Comparison of ENCODE assay signal across 36 cellular contexts in genomic region chr5:41337724-41338123, GRCh38.
"Had no signal": no experiment of that assay in that cellular context is flagged by ENCODE, and none has a peak within 500 bp of the region (broad histone marks: within the 10 kb centered on the region; RNA-seq: fewer than 3 reads in every experiment).

No MANE protein-coding gene starts in this region.

- H3K27me3 ChIP-seq: ascending aorta, cardiac muscle cell had no signal

- H3K36me3 Mint-ChIP-seq: activated CD8-positive, alpha-beta memory T cell treated with anti-CD3 and anti-CD28 coated beads, Interleukin-2, amount 10 ng/mL, durations not matched to agents 7 days and 5 days; activated naive CD4-positive, alpha-beta T cell treated with anti-CD3 and anti-CD28 coated beads, Interleukin-2, amount 10 ng/mL, durations not matched to agents 7 days and 5 days; activated naive CD4-positive, alpha-beta T cell treated with anti-CD3 and anti-CD28 coated beads, Interleukin-2, amount 50 U/mL, for 24 hours; activated naive CD8-positive, alpha-beta T cell; activated naive CD8-positive, alpha-beta T cell treated with anti-CD3 and anti-CD28 coated beads, Interleukin-2, amount 10 ng/mL, durations not matched to agents 7 days and 5 days; brain; WTC11 had no signal

- H3K4me1 Mint-ChIP-seq: activated CD4-positive, alpha-beta memory T cell treated with anti-CD3 and anti-CD28 coated beads, Interleukin-2, amount 10 ng/mL, durations not matched to agents 7 days and 5 days; activated CD4-positive, alpha-beta T cell treated with anti-CD3 and anti-CD28 coated beads for 36 hours; activated CD4-positive, alpha-beta T cell treated with anti-CD3 and anti-CD28 coated beads, Interleukin-2, amount 10 ng/mL, durations not matched to agents 7 days and 5 days; activated CD8-positive, alpha-beta memory T cell treated with anti-CD3 and anti-CD28 coated beads, Interleukin-2, amount 10 ng/mL, durations not matched to agents 7 days and 5 days; activated naive CD4-positive, alpha-beta T cell treated with anti-CD3 and anti-CD28 coated beads, Interleukin-2, amount 10 ng/mL, durations not matched to agents 7 days and 5 days; activated naive CD4-positive, alpha-beta T cell treated with anti-CD3 and anti-CD28 coated beads, Interleukin-2, amount 50 U/mL, for 24 hours; activated naive CD8-positive, alpha-beta T cell treated with anti-CD3 and anti-CD28 coated beads, Interleukin-2, amount 10 ng/mL, durations not matched to agents 7 days and 5 days; activated naive CD8-positive, alpha-beta T cell treated with anti-CD3 and anti-CD28 coated beads, Interleukin-2, amount 50 U/mL, for 24 hours; central memory CD8-positive, alpha-beta T cell had no signal

- H3K4me3 ChIP-seq: ascending aorta, cardiac muscle cell had no signal

- H3K9me3 ChIP-seq: ascending aorta had no signal

- H3K36me3 ChIP-seq: ascending aorta, cardiac muscle cell, WERI-Rb-1 had no signal

- H3K27ac ChIP-seq: ascending aorta, cardiac muscle cell, WERI-Rb-1 had no signal

- ATAC-seq: activated CD4-positive, alpha-beta T cell treated with anti-CD3 and anti-CD28 coated beads for 36 hours; activated CD4-positive, CD25-positive, alpha-beta regulatory T cell treated with anti-CD3 and anti-CD28 coated beads, Interleukin-2, amount 50 U/mL, for 24 hours; activated CD8-positive, alpha-beta memory T cell treated with anti-CD3 and anti-CD28 coated beads, Interleukin-2, amount 10 ng/mL, durations not matched to agents 7 days and 5 days; activated CD8-positive, alpha-beta T cell treated with anti-CD3 and anti-CD28 coated beads, Interleukin-2, amount 10 ng/mL, durations not matched to agents 7 days and 5 days; activated naive CD8-positive, alpha-beta T cell treated with anti-CD3 and anti-CD28 coated beads, Interleukin-2, amount 50 U/mL, for 24 hours; WTC11 had no signal

- H3K9me3 Mint-ChIP-seq: activated CD4-positive, alpha-beta memory T cell treated with anti-CD3 and anti-CD28 coated beads, Interleukin-2, amount 10 ng/mL, durations not matched to agents 7 days and 5 days; activated CD4-positive, alpha-beta T cell treated with anti-CD3 and anti-CD28 coated beads, Interleukin-2, amount 10 ng/mL, durations not matched to agents 7 days and 5 days; activated naive CD4-positive, alpha-beta T cell treated with anti-CD3 and anti-CD28 coated beads, Interleukin-2, amount 10 ng/mL, durations not matched to agents 7 days and 5 days; activated naive CD8-positive, alpha-beta T cell treated with anti-CD3 and anti-CD28 coated beads, Interleukin-2, amount 10 ng/mL, durations not matched to agents 7 days and 5 days; activated naive CD8-positive, alpha-beta T cell treated with anti-CD3 and anti-CD28 coated beads, Interleukin-2, amount 50 U/mL, for 24 hours; activated T-helper 2 cell treated with anti-CD3 and anti-CD28 coated beads, Interferon-gamma antibody, Interleukin-2, Interleukin-4, amounts not matched to agents 10 μg/mL and 5 μg/mL and 100 μg/mL, durations not matched to agents 14 hours and 24 hours and 36 hours; central memory CD8-positive, alpha-beta T cell; T-helper 1 cell treated with Interleukin-12 subunit alpha and Interleukin-12 subunit beta and Interleukin-4 antibody, amounts not matched to agents 30 μg/mL and 1 μg/mL, for 36 hours; T-helper 2 cell treated with Interferon-gamma antibody and Interleukin-4, amounts not matched to agents 5 μg/mL and 100 μg/mL, for 36 hours; WTC11 had no signal

- H3K27ac Mint-ChIP-seq: activated CD4-positive, alpha-beta memory T cell treated with anti-CD3 and anti-CD28 coated beads, Interleukin-2, amount 10 ng/mL, durations not matched to agents 7 days and 5 days; activated CD4-positive, alpha-beta T cell treated with anti-CD3 and anti-CD28 coated beads for 36 hours; activated CD4-positive, alpha-beta T cell treated with anti-CD3 and anti-CD28 coated beads, Interleukin-2, amount 10 ng/mL, durations not matched to agents 7 days and 5 days; activated CD8-positive, alpha-beta memory T cell treated with anti-CD3 and anti-CD28 coated beads, Interleukin-2, amount 10 ng/mL, durations not matched to agents 7 days and 5 days; activated CD8-positive, alpha-beta T cell treated with anti-CD3 and anti-CD28 coated beads, Interleukin-2, amount 10 ng/mL, durations not matched to agents 7 days and 5 days; activated naive CD4-positive, alpha-beta T cell treated with anti-CD3 and anti-CD28 coated beads, Interleukin-2, amount 10 ng/mL, durations not matched to agents 7 days and 5 days; activated naive CD4-positive, alpha-beta T cell treated with anti-CD3 and anti-CD28 coated beads, Interleukin-2, amount 50 U/mL, for 24 hours; activated naive CD8-positive, alpha-beta T cell; activated naive CD8-positive, alpha-beta T cell treated with anti-CD3 and anti-CD28 coated beads, Interleukin-2, amount 10 ng/mL, durations not matched to agents 7 days and 5 days; activated naive CD8-positive, alpha-beta T cell treated with anti-CD3 and anti-CD28 coated beads, Interleukin-2, amount 50 U/mL, for 24 hours; activated T-cell treated with anti-CD3 and anti-CD28 coated beads, Interleukin-2, amount 50 U/mL, for 24 hours; activated T-helper 2 cell treated with anti-CD3 and anti-CD28 coated beads, Interferon-gamma antibody, Interleukin-2, Interleukin-4, amounts not matched to agents 10 μg/mL and 5 μg/mL and 100 μg/mL, durations not matched to agents 14 hours and 24 hours and 36 hours; brain; T-helper 1 cell treated with Interleukin-12 subunit alpha and Interleukin-12 subunit beta and Interleukin-4 antibody, amounts not matched to agents 30 μg/mL and 1 μg/mL, for 36 hours; T-helper 2 cell treated with Interferon-gamma antibody and Interleukin-4, amounts not matched to agents 5 μg/mL and 100 μg/mL, for 36 hours; WTC11 had no signal

- H3K27me3 Mint-ChIP-seq: activated CD4-positive, alpha-beta memory T cell treated with anti-CD3 and anti-CD28 coated beads, Interleukin-2, amount 10 ng/mL, durations not matched to agents 7 days and 5 days; activated CD4-positive, alpha-beta T cell treated with anti-CD3 and anti-CD28 coated beads for 36 hours; activated CD4-positive, alpha-beta T cell treated with anti-CD3 and anti-CD28 coated beads, Interleukin-2, amount 10 ng/mL, durations not matched to agents 7 days and 5 days; activated CD8-positive, alpha-beta memory T cell treated with anti-CD3 and anti-CD28 coated beads, Interleukin-2, amount 10 ng/mL, durations not matched to agents 7 days and 5 days; activated naive CD4-positive, alpha-beta T cell treated with anti-CD3 and anti-CD28 coated beads, Interleukin-2, amount 10 ng/mL, durations not matched to agents 7 days and 5 days; activated naive CD4-positive, alpha-beta T cell treated with anti-CD3 and anti-CD28 coated beads, Interleukin-2, amount 50 U/mL, for 24 hours; activated naive CD8-positive, alpha-beta T cell; activated naive CD8-positive, alpha-beta T cell treated with anti-CD3 and anti-CD28 coated beads, Interleukin-2, amount 10 ng/mL, durations not matched to agents 7 days and 5 days; activated naive CD8-positive, alpha-beta T cell treated with anti-CD3 and anti-CD28 coated beads, Interleukin-2, amount 50 U/mL, for 24 hours; activated T-cell treated with anti-CD3 and anti-CD28 coated beads, Interleukin-2, amount 50 U/mL, for 24 hours; brain; central memory CD8-positive, alpha-beta T cell had no signal

- DNase-seq: activated CD4-positive, alpha-beta memory T cell treated with anti-CD3 and anti-CD28 coated beads, Interleukin-2, amount 10 ng/mL, durations not matched to agents 7 days and 5 days; activated CD4-positive, alpha-beta T cell treated with anti-CD3 and anti-CD28 coated beads for 1 hour; activated CD4-positive, alpha-beta T cell treated with anti-CD3 and anti-CD28 coated beads for 36 hours; activated CD4-positive, alpha-beta T cell treated with anti-CD3 and anti-CD28 coated beads for 48 hours; activated CD4-positive, alpha-beta T cell treated with anti-CD3 and anti-CD28 coated beads, Interleukin-2, amount 10 ng/mL, durations not matched to agents 7 days and 5 days; activated CD4-positive, alpha-beta T cell treated with anti-CD3 and anti-CD28 coated beads, Interleukin-2, amount 50 U/mL, for 48 hours; activated CD4-positive, CD25-positive, alpha-beta regulatory T cell; activated CD8-positive, alpha-beta memory T cell treated with anti-CD3 and anti-CD28 coated beads for 24 hours; activated CD8-positive, alpha-beta memory T cell treated with anti-CD3 and anti-CD28 coated beads, Interleukin-2, amount 10 ng/mL, durations not matched to agents 7 days and 5 days; activated CD8-positive, alpha-beta memory T cell treated with anti-CD3 and anti-CD28 coated beads, Interleukin-2, amount 50 U/mL, for 48 hours; activated CD8-positive, alpha-beta T cell treated with anti-CD3 and anti-CD28 coated beads, Interleukin-2, amount 10 ng/mL, durations not matched to agents 7 days and 5 days; activated effector memory CD4-positive, alpha-beta T cell treated with Interleukin-2 at 50 U/mL for 16 hours; activated gamma-delta T cell; activated naive CD4-positive, alpha-beta T cell treated with anti-CD3 and anti-CD28 coated beads, Interleukin-2, amount 10 ng/mL, durations not matched to agents 7 days and 5 days; activated naive CD4-positive, alpha-beta T cell treated with Interleukin-2 at 50 U/mL for 16 hours; activated naive CD8-positive, alpha-beta T cell treated with anti-CD3 and anti-CD28 coated beads, Interleukin-2, amount 10 ng/mL, durations not matched to agents 7 days and 5 days; activated naive CD8-positive, alpha-beta T cell treated with anti-CD3 and anti-CD28 coated beads, Interleukin-2, amount 50 U/mL, for 24 hours; activated T-cell treated with anti-CD3 and anti-CD28 coated beads, Interleukin-2, amount 50 U/mL, for 24 hours; activated T-cell treated with anti-CD3 and anti-CD28 coated beads, Interleukin-2, amount 50 U/mL, for 48 hours; caudate nucleus; cerebellar nuclear complex; T-helper 1 cell; T-helper 2 cell; T-helper 9 cell; WERI-Rb-1 had no signal

- H3K4me3 Mint-ChIP-seq: activated CD4-positive, alpha-beta memory T cell treated with anti-CD3 and anti-CD28 coated beads, Interleukin-2, amount 10 ng/mL, durations not matched to agents 7 days and 5 days; activated CD4-positive, alpha-beta T cell treated with anti-CD3 and anti-CD28 coated beads for 36 hours; activated CD4-positive, alpha-beta T cell treated with anti-CD3 and anti-CD28 coated beads, Interleukin-2, amount 10 ng/mL, durations not matched to agents 7 days and 5 days; activated CD8-positive, alpha-beta memory T cell treated with anti-CD3 and anti-CD28 coated beads, Interleukin-2, amount 10 ng/mL, durations not matched to agents 7 days and 5 days; activated CD8-positive, alpha-beta T cell treated with anti-CD3 and anti-CD28 coated beads, Interleukin-2, amount 10 ng/mL, durations not matched to agents 7 days and 5 days; activated naive CD4-positive, alpha-beta T cell treated with anti-CD3 and anti-CD28 coated beads, Interleukin-2, amount 10 ng/mL, durations not matched to agents 7 days and 5 days; activated naive CD4-positive, alpha-beta T cell treated with anti-CD3 and anti-CD28 coated beads, Interleukin-2, amount 50 U/mL, for 24 hours; activated naive CD8-positive, alpha-beta T cell; activated naive CD8-positive, alpha-beta T cell treated with anti-CD3 and anti-CD28 coated beads, Interleukin-2, amount 10 ng/mL, durations not matched to agents 7 days and 5 days; activated naive CD8-positive, alpha-beta T cell treated with anti-CD3 and anti-CD28 coated beads, Interleukin-2, amount 50 U/mL, for 24 hours; activated T-cell treated with anti-CD3 and anti-CD28 coated beads, Interleukin-2, amount 50 U/mL, for 24 hours; brain; central memory CD8-positive, alpha-beta T cell; T-helper 1 cell treated with Interleukin-12 subunit alpha and Interleukin-12 subunit beta and Interleukin-4 antibody, amounts not matched to agents 30 μg/mL and 1 μg/mL, for 36 hours; T-helper 2 cell treated with Interferon-gamma antibody and Interleukin-4, amounts not matched to agents 5 μg/mL and 100 μg/mL, for 36 hours; WTC11 had no signal
